9 cellular contexts compared by ENCODE assay signal in genomic region chr11:12207384-12208150, GRCh38.
DNase-seq lines count a peak whose midpoint lies in the region; ATAC-seq and TF ChIP-seq lines count a peak whose summit lies in the region.
"Had no signal": no experiment of that assay in that cellular context is flagged by ENCODE, and none has a peak within 500 bp of the region (broad histone marks: within the 10 kb centered on the region; RNA-seq: fewer than 3 reads in every experiment).

No MANE protein-coding gene starts in this region.

- DNase-seq in HFFc6 = peak; percentile 59
- DNase-seq in activated CD8-positive, alpha-beta memory T cell treated with anti-CD3 and anti-CD28 coated beads, Interleukin-2, amount 10 ng/mL, durations not matched to agents 7 days and 5 days = no peak
- peak; percentile 45 for DNase-seq in fibroblast of the conjunctiva (ENCODE audit: low read depth)
- DNase-seq in stimulated activated CD8-positive, alpha-beta memory T cell treated with anti-CD3 and anti-CD28 coated beads, Interleukin-4, amount 100 ng/mL, for 24 hours (ENCODE audit: low read depth) = peak; percentile 33
- no peak for DNase-seq in GM19240 (ENCODE audit: insufficient read length, low spot score)
- DNase-seq in CD8-positive, alpha-beta T cell = no peak
- DNase-seq: midbrain had no signal

- peaks cover 6% of the 10 kb centered on the region; the same call in 1 of the 2 replicates for H3K9me3 Mint-ChIP-seq in HFFc6
- no peaks in the 10 kb centered on the region for H3K9me3 Mint-ChIP-seq in activated CD8-positive, alpha-beta memory T cell treated with anti-CD3 and anti-CD28 coated beads, Interleukin-2, amount 10 ng/mL, durations not matched to agents 7 days and 5 days (ENCODE audit: low read depth)
- no peaks in the 10 kb centered on the region for H3K9me3 Mint-ChIP-seq in CD8-positive, alpha-beta T cell

- no peak overlapping the region for H3K27ac ChIP-seq in CD8-positive, alpha-beta T cell (ENCODE audit: low read depth, low read length)

- H3K4me1 ChIP-seq in CD8-positive, alpha-beta T cell (ENCODE audit: insufficient read depth, low read length) = no peaks in the 10 kb centered on the region
- H3K4me1 ChIP-seq: HAP-1 had no signal

- POLR2A ChIA-PET in CD8-positive, alpha-beta T cell (lab: Charles Lee) = interaction anchor here (0.5 to 1.0 kb wide), 2 partner anchors 16 to 57 kb away, joined by 3 read pairs; no protein-coding TSS in a partner anchor

- CTCF ChIA-PET in activated CD8-positive, alpha-beta memory T cell treated with anti-CD3 and anti-CD28 coated beads, Interleukin-2, amount 10 ng/mL, durations not matched to agents 7 days and 5 days (lab: Charles Lee) = interaction anchor here (1.1 to 1.9 kb wide), 7 partner anchors 8 to 160 kb away, joined by 3 to 5 read pairs (median 4); no protein-coding TSS in a partner anchor
- CTCF ChIA-PET in CD8-positive, alpha-beta T cell (lab: Charles Lee) = interaction anchor here (0.8 to 1.4 kb wide), 4 partner anchors 12 to 29 kb away, joined by 3 to 4 read pairs (median 3); no protein-coding TSS in a partner anchor

- H3K4me3 Mint-ChIP-seq in HFFc6 = peak overlapping the region; percentile 57
- no peak overlapping the region for H3K4me3 Mint-ChIP-seq in activated CD8-positive, alpha-beta memory T cell treated with anti-CD3 and anti-CD28 coated beads, Interleukin-2, amount 10 ng/mL, durations not matched to agents 7 days and 5 days
- H3K4me3 Mint-ChIP-seq in CD8-positive, alpha-beta T cell = no peak overlapping the region

- no peaks in the 10 kb centered on the region for H3K27me3 ChIP-seq in CD8-positive, alpha-beta T cell (ENCODE audit: insufficient read depth, low read length)

- no peaks in the 10 kb centered on the region for H3K9me3 ChIP-seq in CD8-positive, alpha-beta T cell (ENCODE audit: low read length)
- H3K9me3 ChIP-seq: HAP-1 had no signal

- intact Hi-C loops in CD8-positive, alpha-beta T cell (cut with DNase I, micrococcal nuclease) = no loop called here

- H3K27ac Mint-ChIP-seq in HFFc6 = peak overlapping the region; percentile 87
- peak overlapping the region; percentile 35 for H3K27ac Mint-ChIP-seq in activated CD8-positive, alpha-beta memory T cell treated with anti-CD3 and anti-CD28 coated beads, Interleukin-2, amount 10 ng/mL, durations not matched to agents 7 days and 5 days
- H3K27ac Mint-ChIP-seq in CD8-positive, alpha-beta T cell = no peak overlapping the region

- no peaks in the 10 kb centered on the region for H3K36me3 ChIP-seq in CD8-positive, alpha-beta T cell (ENCODE audit: insufficient read depth, low read length)
- H3K36me3 ChIP-seq: HAP-1 had no signal

- peaks cover 2% of the 10 kb centered on the region for H3K27me3 Mint-ChIP-seq in HFFc6 (ENCODE audit: insufficient read depth)
- H3K27me3 Mint-ChIP-seq in activated CD8-positive, alpha-beta memory T cell treated with anti-CD3 and anti-CD28 coated beads, Interleukin-2, amount 10 ng/mL, durations not matched to agents 7 days and 5 days = no peaks in the 10 kb centered on the region
- no peaks in the 10 kb centered on the region for H3K27me3 Mint-ChIP-seq in CD8-positive, alpha-beta T cell (ENCODE audit: low read depth)

- H3K36me3 Mint-ChIP-seq in HFFc6 (ENCODE audit: low read depth) = peaks cover 100% of the 10 kb centered on the region
- peaks cover 82% of the 10 kb centered on the region for H3K36me3 Mint-ChIP-seq in activated CD8-positive, alpha-beta memory T cell treated with anti-CD3 and anti-CD28 coated beads, Interleukin-2, amount 10 ng/mL, durations not matched to agents 7 days and 5 days
- H3K36me3 Mint-ChIP-seq in CD8-positive, alpha-beta T cell = peaks cover 49% of the 10 kb centered on the region

- peak; percentile 19; the same call in 1 of the 2 replicates for TF ChIP-seq CTCF in HFFc6 (IDR thresholded peaks at IDR 0.05)
- no peak for TF ChIP-seq CTCF in CD8-positive, alpha-beta T cell (IDR thresholded peaks at IDR 0.05)

- peak; percentile 59 for ATAC-seq in activated CD8-positive, alpha-beta memory T cell treated with anti-CD3 and anti-CD28 coated beads, Interleukin-2, amount 10 ng/mL, durations not matched to agents 7 days and 5 days
- ATAC-seq in GM18867 (IDR thresholded peaks at IDR 0.05; ENCODE audit: unreplicated experiment) = no peak
- ATAC-seq in CD8-positive, alpha-beta T cell = no peak

- H3K4me1 Mint-ChIP-seq in HFFc6 (ENCODE audit: low read depth) = peaks cover 76% of the 10 kb centered on the region
- H3K4me1 Mint-ChIP-seq in activated CD8-positive, alpha-beta memory T cell treated with anti-CD3 and anti-CD28 coated beads, Interleukin-2, amount 10 ng/mL, durations not matched to agents 7 days and 5 days = peaks cover 42% of the 10 kb centered on the region
- H3K4me1 Mint-ChIP-seq in CD8-positive, alpha-beta T cell (ENCODE audit: low read depth) = peaks cover 4% of the 10 kb centered on the region

- H3K4me3 ChIP-seq in CD8-positive, alpha-beta T cell (ENCODE audit: low read depth, low read length) = no peak overlapping the region
- H3K4me3 ChIP-seq: HAP-1 had no signal

Comparison
In these comparisons a context has a peak if more than half of its experiments do, and no peak if none do; other contexts are left out.
1. DNase-seq: peak in HFFc6 (single experiment), fibroblast of the conjunctiva (single experiment) and stimulated activated CD8-positive, alpha-beta memory T cell treated with anti-CD3 and anti-CD28 coated beads, Interleukin-4, amount 100 ng/mL, for 24 hours (single experiment); none in activated CD8-positive, alpha-beta memory T cell treated with anti-CD3 and anti-CD28 coated beads, Interleukin-2, amount 10 ng/mL, durations not matched to agents 7 days and 5 days (single experiment), GM19240 (single experiment) and CD8-positive, alpha-beta T cell (0 of 7).